In the genomic region with DNA sequence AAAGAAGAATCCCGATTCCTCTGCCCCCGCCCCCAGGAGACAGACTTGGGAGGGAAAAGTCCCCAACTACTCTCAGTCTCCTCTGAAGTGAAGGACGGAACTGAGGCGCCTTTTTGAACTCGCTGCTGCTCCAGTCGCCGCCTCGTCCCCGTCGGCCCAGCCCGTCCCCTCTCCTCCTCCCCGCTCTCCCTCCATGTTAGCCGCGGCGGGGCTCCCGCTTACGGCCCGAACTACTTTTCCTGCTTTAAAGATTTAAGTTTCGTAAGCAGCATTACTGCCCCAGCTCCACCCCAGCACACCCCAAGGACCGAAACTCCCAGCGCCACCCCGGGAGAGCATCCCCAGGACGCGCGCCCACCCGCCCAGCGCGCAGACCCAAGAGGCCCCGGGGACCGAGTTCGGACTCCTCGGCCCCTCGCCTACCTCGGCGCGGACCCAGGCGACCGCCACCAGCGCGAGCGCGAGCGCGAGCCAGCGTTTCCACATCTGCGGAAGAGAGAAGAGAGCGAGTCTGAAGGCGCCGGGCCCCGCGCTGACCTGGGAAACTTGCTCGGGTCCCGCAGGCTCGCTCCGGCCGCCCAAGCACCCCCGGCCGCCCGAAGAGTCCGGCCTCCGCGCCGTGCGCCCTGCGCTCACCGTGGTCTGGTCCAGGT, we compare ENCODE assay signal across 8 cellular contexts. TPM values are rescaled to one million over a fixed set of nuclear protein-coding genes. Genes with fewer than 3 reads are reported as not detected.
DNase-seq lines count a peak whose midpoint lies in the region; ATAC-seq and TF ChIP-seq lines count a peak whose summit lies in the region.

No MANE protein-coding gene starts in this region.

- peaks cover 4% of the 10 kb centered on the region for H3K9me3 Mint-ChIP-seq in osteocyte (ENCODE audit: unreplicated experiment)

- peak overlapping the region; percentile 49; the same call in 1 of the 2 replicates for H2AFZ ChIP-seq in DND-41 (ENCODE audit: low read depth, low read length)

- no peak overlapping the region for H3K27ac ChIP-seq in DND-41 (ENCODE audit: low read length)
- H3K27ac ChIP-seq in gastroesophageal sphincter = peak overlapping the region; percentile 88 to 100 (median 97)

- H3K4me2 ChIP-seq in DND-41 (ENCODE audit: insufficient read depth, low read length) = peak overlapping the region; percentile 61

- TF ChIP-seq EP300 in gastroesophageal sphincter (IDR thresholded peaks at IDR 0.05) = no peak

- H3K4me3 Mint-ChIP-seq in osteocyte (ENCODE audit: unreplicated experiment) = peak overlapping the region; percentile 84

- peaks cover 33% of the 10 kb centered on the region for H3K27me3 ChIP-seq in DND-41 (ENCODE audit: insufficient read depth, low read length, poor library complexity)
- no peaks in the 10 kb centered on the region for H3K27me3 ChIP-seq in gastroesophageal sphincter

- peak overlapping the region; percentile 37; the same call in 1 of the 2 replicates for H3K9ac ChIP-seq in DND-41 (ENCODE audit: low read depth, low read length)

- H3K27ac Mint-ChIP-seq in osteocyte (ENCODE audit: unreplicated experiment) = peak overlapping the region; percentile 92

- no peaks in the 10 kb centered on the region for H4K20me1 ChIP-seq in DND-41 (ENCODE audit: insufficient read depth, low read length)

- H3K4me3 ChIP-seq in DND-41 (ENCODE audit: low read depth in 1 of 2, low read length in 2 of 2) (peak overlapping the region; percentile 0 to 49; a peak in 3 of 4 replicates), gastroesophageal sphincter (peak overlapping the region; percentile 70 to 84)

- ATAC-seq in DND-41 (ENCODE audit: insufficient read depth, low read depth) (peak; percentile 58), gastroesophageal sphincter (peak; percentile 30), HG03196 (IDR thresholded peaks at IDR 0.05; ENCODE audit: unreplicated experiment) (no peak), GM19395 (IDR thresholded peaks at IDR 0.05; ENCODE audit: unreplicated experiment) (no peak)

- H3K4me1 Mint-ChIP-seq in osteocyte (ENCODE audit: unreplicated experiment) = peaks cover 40% of the 10 kb centered on the region

- no peaks in the 10 kb centered on the region for H3K79me2 ChIP-seq in DND-41 (ENCODE audit: insufficient read depth, low read length)

- H3K9me3 ChIP-seq in DND-41 (ENCODE audit: insufficient read depth, low read length, severe bottlenecking) (no peaks in the 10 kb centered on the region), gastroesophageal sphincter (no peaks in the 10 kb centered on the region)

- no peak for DNase-seq in DND-41
- peak; percentile 20 for DNase-seq in HPDE6-E6E7 (ENCODE audit: extremely low spot score)
- DNase-seq in activated T-cell treated with anti-CD3 and anti-CD28 coated beads, Interleukin-2, amount 50 U/mL, for 1 hour = peak; percentile 18
- no peak for DNase-seq in osteocyte (ENCODE audit: extremely low spot score, unreplicated experiment)
- no peak for DNase-seq in OCI-M2 (lab: John Stamatoyannopoulos, UW; ENCODE audit: unreplicated experiment)

- peaks cover 3% of the 10 kb centered on the region for H3K36me3 Mint-ChIP-seq in osteocyte (ENCODE audit: unreplicated experiment)

- no peaks in the 10 kb centered on the region for H3K36me3 ChIP-seq in DND-41 (ENCODE audit: insufficient read depth, low read length)
- H3K36me3 ChIP-seq in gastroesophageal sphincter = peaks cover 0 to 4% of the 10 kb centered on the region in 2 donors

- TF ChIP-seq POLR2A in gastroesophageal sphincter (IDR thresholded peaks at IDR 0.05) = no peak

- TF ChIP-seq CTCF in DND-41 (IDR thresholded peaks at IDR 0.05; ENCODE audit: borderline replicate concordance, extremely low read depth, low read length, poor library complexity, severe bottlenecking) (no peak), gastroesophageal sphincter (IDR thresholded peaks at IDR 0.05) (no peak), osteocyte (IDR thresholded peaks at IDR 0.05) (no peak)

- peaks cover 8% of the 10 kb centered on the region; the same call in 1 of the 2 replicates for H3K4me1 ChIP-seq in DND-41 (ENCODE audit: insufficient read depth, low read length)
- peaks cover 10 to 52% (median 21%) of the 10 kb centered on the region in 3 donors for H3K4me1 ChIP-seq in gastroesophageal sphincter

- WGBS in gastroesophageal sphincter (ENCODE audit: low coverage in 1 of 2), 2 donors = 0 to 1% methylated on average over 16 to 18 of the region's 66 CpGs

- H3K27me3 Mint-ChIP-seq in osteocyte (ENCODE audit: unreplicated experiment) = no peaks in the 10 kb centered on the region

RNA-seq across cellular contexts. Expression of a gene that starts 0.4 kb away (rescaled TPM):
- total RNA-seq in gastroesophageal sphincter (1,000 to 10,000 TPM in 1 of 4 donors, 100 to 1,000 TPM in 3; 343 to 1,189 (median 766) TPM), osteocyte (2,574 and 2,723 TPM in 2 replicates)

Comparison
In these comparisons a context has a peak if more than half of its experiments do, and no peak if none do; other contexts are left out.
1. ATAC-seq: peak in DND-41 (single experiment) and gastroesophageal sphincter (single experiment); none in HG03196 (single experiment) and GM19395 (single experiment).
2. DNase-seq: peak in HPDE6-E6E7 (single experiment) and activated T-cell treated with anti-CD3 and anti-CD28 coated beads, Interleukin-2, amount 50 U/mL, for 1 hour (single experiment); none in DND-41 (single experiment), osteocyte (single experiment) and OCI-M2 (single experiment).